ENCODE assay signal across 17 cellular contexts in the genomic region with DNA sequence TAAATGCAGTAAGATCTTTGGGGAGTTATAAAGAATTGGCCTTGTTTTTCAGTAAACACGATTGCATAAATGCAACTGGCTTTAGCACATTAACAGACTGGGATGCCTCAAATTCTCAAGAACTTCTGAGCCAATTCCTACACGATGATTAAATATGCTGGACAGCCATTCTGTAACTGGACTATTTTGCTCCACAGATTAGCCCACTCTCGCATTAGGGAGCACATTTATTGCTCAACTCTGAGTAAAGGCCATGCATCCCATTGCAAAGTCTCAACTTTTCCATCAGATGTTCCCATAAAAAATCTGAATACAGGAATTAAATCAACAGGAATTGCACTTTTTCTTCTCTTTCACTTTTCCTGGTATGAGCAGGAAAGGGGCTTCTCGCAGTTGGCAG.
DNase-seq lines count a peak whose midpoint lies in the region; ATAC-seq and TF ChIP-seq lines count a peak whose summit lies in the region.
"Had no signal": no experiment of that assay in that cellular context is flagged by ENCODE, and none has a peak within 500 bp of the region (broad histone marks: within the 10 kb centered on the region; RNA-seq: fewer than 3 reads in every experiment).

No MANE protein-coding gene starts in this region.

- peak overlapping the region; percentile 97 for H3K27ac ChIP-seq in smooth muscle cell (ENCODE audit: low read depth)

- H3K4me3 ChIP-seq in smooth muscle cell = no peak overlapping the region

- H3K9ac ChIP-seq in smooth muscle cell (ENCODE audit: low read depth) = peak overlapping the region; percentile 65

- H3K4me1 ChIP-seq in smooth muscle cell (ENCODE audit: low read depth) = no peaks in the 10 kb centered on the region

- ATAC-seq in HG02642 (IDR thresholded peaks at IDR 0.05; ENCODE audit: poor library complexity, unreplicated experiment) = no peak
- ATAC-seq in GM18861 (IDR thresholded peaks at IDR 0.05; ENCODE audit: unreplicated experiment) = no peak

- H2AFZ ChIP-seq in smooth muscle cell (ENCODE audit: low read depth) = no peak overlapping the region

- DNase-seq in EH (ENCODE audit: low read depth) = peak; percentile 88
- DNase-seq in astrocyte of the hippocampus (ENCODE audit: low read depth, low spot score) = peak; percentile 31
- peak; percentile 93 for DNase-seq in iris pigment epithelial cell (ENCODE audit: low read depth)
- no peak for DNase-seq in smooth muscle cell (lab: John Stamatoyannopoulos, UW; ENCODE audit: unreplicated experiment)
- DNase-seq in activated naive CD4-positive, alpha-beta T cell treated with Interleukin-2 at 50 U/mL for 16 hours = no peak
- no peak for DNase-seq in stimulated activated CD4-positive, alpha-beta T cell treated with anti-CD3 and anti-CD28 coated beads, Interleukin-4, amount 100 ng/mL, for 4 hours
- DNase-seq: activated naive CD4-positive, alpha-beta T cell; CD8-positive, alpha-beta memory T cell; immature natural killer cell; naive B cell; NCI-H146; NCI-H526; SHP77 treated with DMSO at 0.1 percent for 48 hours; stimulated activated CD4-positive, alpha-beta T cell treated with anti-CD3 and anti-CD28 coated beads, Interleukin-15, amount 100 ng/mL, for 24 hours; stimulated activated CD8-positive, alpha-beta memory T cell treated with anti-CD3 and anti-CD28 coated beads, Interleukin-4, amount 100 ng/mL, for 48 hours had no signal

- H3K27me3 ChIP-seq in smooth muscle cell (ENCODE audit: low read depth) = no peaks in the 10 kb centered on the region

- no peaks in the 10 kb centered on the region for H3K36me3 ChIP-seq in smooth muscle cell (ENCODE audit: low read depth)

- no peak for TF ChIP-seq CTCF in smooth muscle cell (IDR thresholded peaks at IDR 0.05; ENCODE audit: borderline replicate concordance, insufficient read depth, poor library complexity, severe bottlenecking)

- H3K9me3 ChIP-seq in smooth muscle cell (replicated peaks; ENCODE audit: low read depth) = no peaks in the 10 kb centered on the region

- WGBS in smooth muscle cell (ENCODE audit: low lambda C conversion rate) = 49% methylated on average over 4 of the region's 4 CpGs

- H3F3A ChIP-seq in smooth muscle cell (ENCODE audit: low read depth) = peaks cover 10% of the 10 kb centered on the region

- no peaks in the 10 kb centered on the region for H4K20me1 ChIP-seq in smooth muscle cell (ENCODE audit: low read depth)

- H3K79me2 ChIP-seq in smooth muscle cell (ENCODE audit: low read depth) = no peaks in the 10 kb centered on the region

- peak overlapping the region; percentile 70 for H3K4me2 ChIP-seq in smooth muscle cell

Comparison
In these comparisons a context has a peak if more than half of its experiments do, and no peak if none do; other contexts are left out.
1. DNase-seq: peak in EH (single experiment), astrocyte of the hippocampus (single experiment) and iris pigment epithelial cell (single experiment); none in smooth muscle cell (single experiment), activated naive CD4-positive, alpha-beta T cell treated with Interleukin-2 at 50 U/mL for 16 hours (single experiment) and stimulated activated CD4-positive, alpha-beta T cell treated with anti-CD3 and anti-CD28 coated beads, Interleukin-4, amount 100 ng/mL, for 4 hours (0 of 2).